In genomic region chr13:93413972-93414717, GRCh38 we compare ENCODE assay signal across 22 cellular contexts.
DNase-seq lines count a peak whose midpoint lies in the region; ATAC-seq, FAIRE-seq and TF ChIP-seq lines count a peak whose summit lies in the region.
"Had no signal": no experiment of that assay in that cellular context is flagged by ENCODE, and none has a peak within 500 bp of the region (broad histone marks: within the 10 kb centered on the region; RNA-seq: fewer than 3 reads in every experiment).

No MANE protein-coding gene starts in this region.

- no peaks in the 10 kb centered on the region for H3K36me3 ChIP-seq in HUES6 (ENCODE audit: control insufficient read depth, insufficient read depth, low read length)
- H3K36me3 ChIP-seq: left lung, neutrophil, SJSA1 had no signal

- no peak for TF ChIP-seq RAD21 in A549 (conservative IDR thresholded peaks at IDR 0.05 in 1 of 2, IDR thresholded peaks at IDR 0.05 in 1 of 2)

- H3K4me2 ChIP-seq in A549: peak overlapping the region; percentile 41

- TF ChIP-seq CTCF in A549 (IDR thresholded peaks at IDR 0.05) (no peak), cardiac fibroblast (IDR thresholded peaks at IDR 0.05; ENCODE audit: low read depth, low read length) (no peak)

- 32% methylated on average over 8 of the region's 8 CpGs for WGBS in A549 (ENCODE audit: missing lambda C conversion rate)

- H3K9me3 ChIP-seq in A549 (no peaks in the 10 kb centered on the region), HUES6 (ENCODE audit: control insufficient read depth, insufficient read depth, low read depth, low read length) (no peaks in the 10 kb centered on the region)
- H3K9me3 ChIP-seq: left lung, mucosa of descending colon, neutrophil, SJSA1 had no signal

- CTCF ChIA-PET in A549 (lab: Yijun Ruan, JAX): no interaction called here

- no peak overlapping the region for H3K27ac ChIP-seq in A549
- H3K27ac ChIP-seq in HUES6 (ENCODE audit: low read depth, low read length): 0 out of 2 replicates have a peak overlapping the region, but pooled peaks have one; percentile 22
- H3K27ac ChIP-seq: epithelial cell of prostate, left lung, neutrophil, SJSA1 had no signal

- DNase-seq in A549 (ENCODE audit: low read depth in 1 of 2, low spot score in 1 of 2) (no peak), cardiac fibroblast (ENCODE audit: low read depth in 2 of 2) (peak; percentile 5 to 39), iPS-NIHi7 (ENCODE audit: extremely low spot score) (peak; percentile 16), Kasumi-1 (lab: John Stamatoyannopoulos, UW) (no peak), SHP77 treated with DMSO at 0.1 percent for 48 hours (lab: John Stamatoyannopoulos, UW) (no peak), cortex of kidney (lab: John Stamatoyannopoulos, UW) (no peak)
- DNase-seq in activated CD4-positive, alpha-beta T cell treated with anti-CD3 and anti-CD28 coated beads, Interleukin-2, amount 50 U/mL, for 4 hours: no peak
- DNase-seq: activated B cell treated with CpG ODN at 0.5 μM for 24 hours; activated CD4-positive, alpha-beta memory T cell treated with anti-CD3 and anti-CD28 coated beads, Interleukin-2, amount 10 ng/mL, durations not matched to agents 7 days and 5 days; activated T-cell treated with anti-CD3 and anti-CD28 coated beads, Interleukin-2, amount 50 U/mL, for 24 hours; H7; left lung; mucosa of descending colon; NCI-H1930; NCI-H82 had no signal

- no peak for TF ChIP-seq EP300 in A549 (IDR thresholded peaks at IDR 0.05)

- no peak for FAIRE-seq in A549 (lab: Jason Lieb, UNC)
- FAIRE-seq: G401.6, GM19239 had no signal

- H3K9ac ChIP-seq in HUES6 (ENCODE audit: low read length): no peak overlapping the region

- POLR2A ChIA-PET in A549 (lab: Yijun Ruan, JAX): no interaction called here

- no peak for TF ChIP-seq POLR2A in A549 (IDR thresholded peaks at IDR 0.05; ENCODE audit: low read length)

- H3K4me3 ChIP-seq in A549: no peak overlapping the region
- H3K4me3 ChIP-seq in HUES6 (ENCODE audit: low read depth, low read length): no peak overlapping the region
- H3K4me3 ChIP-seq in cardiac fibroblast (replicated peaks in 1 of 2; ENCODE audit: low read depth in 2 of 2, low read length in 2 of 2): no peak overlapping the region
- H3K4me3 ChIP-seq: left lung, mucosa of descending colon, SJSA1 had no signal

- ATAC-seq in A549: no peak
- ATAC-seq: activated naive CD4-positive, alpha-beta T cell treated with anti-CD3 and anti-CD28 coated beads, Interleukin-2, amount 50 U/mL, for 72 hours; left lung; mucosa of descending colon had no signal

- no peaks in the 10 kb centered on the region for H3K27me3 ChIP-seq in HUES6 (ENCODE audit: control insufficient read depth, insufficient read depth, low read length)
- H3K27me3 ChIP-seq: left lung, neutrophil had no signal

- no peaks in the 10 kb centered on the region for H3K4me1 ChIP-seq in A549
- peaks cover 17% of the 10 kb centered on the region for H3K4me1 ChIP-seq in HUES6 (ENCODE audit: control insufficient read depth, insufficient read depth, low read length)
- H3K4me1 ChIP-seq: left lung, SJSA1 had no signal

TF ChIP-seq in A549, 52 proteins besides CTCF, POLR2A, EP300 and RAD21:
- TF ChIP-seq ZSCAN20 (CRISPR knock-in tag; IDR thresholded peaks at IDR 0.05) (no peak), FOSL2 (IDR thresholded peaks at IDR 0.05) (no peak), FOSL2 (CRISPR knock-in tag; IDR thresholded peaks at IDR 0.05) (no peak), SREBF2 (IDR thresholded peaks at IDR 0.05) (no peak), HOXB5 (CRISPR knock-in tag; IDR thresholded peaks at IDR 0.05) (no peak), HES2 (IDR thresholded peaks at IDR 0.05) (no peak), CBX8 (IDR thresholded peaks at IDR 0.05) (no peak)

Comparison
In these comparisons a context has a peak if more than half of its experiments do, and no peak if none do; other contexts are left out.
1. DNase-seq: peak in cardiac fibroblast (2 of 2) and iPS-NIHi7 (single experiment); none in A549 (0 of 2), Kasumi-1 (0 of 2), SHP77 treated with DMSO at 0.1 percent for 48 hours (single experiment), cortex of kidney (single experiment) and activated CD4-positive, alpha-beta T cell treated with anti-CD3 and anti-CD28 coated beads, Interleukin-2, amount 50 U/mL, for 4 hours (0 of 2).